Comparison of ENCODE assay signal across 9 cellular contexts in the genomic region with DNA sequence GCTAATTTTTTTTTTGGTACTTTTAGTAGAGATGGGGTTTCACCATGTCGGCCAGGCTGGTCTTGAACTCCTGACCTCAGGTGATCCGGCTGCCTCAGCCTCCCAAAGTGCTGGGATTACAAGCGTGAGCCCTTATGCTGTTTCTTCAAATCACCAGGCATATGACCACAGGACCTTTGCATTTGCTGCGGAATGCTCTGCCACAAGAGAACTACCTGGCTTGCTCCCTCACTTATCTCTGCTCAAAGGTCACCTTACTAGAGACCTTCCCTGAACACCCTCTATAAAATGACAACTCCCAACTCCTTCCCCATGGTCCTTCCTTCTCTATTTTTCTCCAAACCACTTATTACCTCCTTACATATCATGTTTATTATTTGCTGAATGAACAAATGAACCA. TPM values are rescaled to one million over a fixed set of nuclear protein-coding genes. Genes with fewer than 3 reads are reported as not detected.
DNase-seq lines count a peak whose midpoint lies in the region; ATAC-seq and TF ChIP-seq lines count a peak whose summit lies in the region.
"Had no signal": no experiment of that assay in that cellular context is flagged by ENCODE, and none has a peak within 500 bp of the region (broad histone marks: within the 10 kb centered on the region; RNA-seq: fewer than 3 reads in every experiment).

No MANE protein-coding gene starts in this region.

- CTCF ChIA-PET in AG04450 (lab: Charles Lee) (interaction anchor here (1.9 kb wide), 1 partner anchor 48 kb away, joined by 10 read pairs; the partner anchor contains the start of gene ENDOG), IMR-90 (lab: Yijun Ruan, JAX) (interaction anchor here (0.6 kb wide), 1 partner anchor 854 kb away, joined by 4 read pairs; no protein-coding TSS in a partner anchor)

- no peak overlapping the region for H3K18ac ChIP-seq in IMR-90 (ENCODE audit: low read depth, low read length)

- H2AK9ac ChIP-seq in IMR-90 (replicated peaks; ENCODE audit: low read depth, low read length, poor library complexity): no peak overlapping the region

- TF ChIP-seq RAD21 in IMR-90 (IDR thresholded peaks at IDR 0.05; ENCODE audit: low read length): no peak

- no peak overlapping the region for H3K14ac ChIP-seq in IMR-90 (replicated peaks; ENCODE audit: low read depth, low read length)

- H2BK20ac ChIP-seq in IMR-90 (ENCODE audit: low read depth, low read length): no peak overlapping the region

- dilution Hi-C loops in IMR-90 (cut with HindIII; ENCODE audit: low sequenced_read_pairs, unreplicated experiment): no loop called here

- H3K27me3 ChIP-seq in AG04450 (ENCODE audit: control insufficient read depth, insufficient read depth, low read length) (no peaks in the 10 kb centered on the region), IMR-90 (ENCODE audit: control insufficient read depth, insufficient read depth, low read length) (no peaks in the 10 kb centered on the region)

- no peak overlapping the region for H3K9ac ChIP-seq in IMR-90 (ENCODE audit: low read depth, low read length)

- H3K27ac ChIP-seq in AG04450 (ENCODE audit: low read depth, low read length) (no peak overlapping the region), IMR-90 (ENCODE audit: insufficient read depth, low read length) (no peak overlapping the region), caudate nucleus (ENCODE audit: low read depth, low read length) (peak overlapping the region; percentile 71)

- H3K27me3 Mint-ChIP-seq in naive B cell: no peaks in the 10 kb centered on the region

- no peak overlapping the region for H4K8ac ChIP-seq in IMR-90 (ENCODE audit: low read depth in 2 of 2, low read length in 2 of 2)

- ATAC-seq in IMR-90 (ENCODE audit: low read depth) (no peak), naive B cell (ENCODE audit: low read depth in 2 of 2) (no peak), HG03025 (IDR thresholded peaks at IDR 0.05; ENCODE audit: low FRiP score, unreplicated experiment) (no peak)

- H2AK5ac ChIP-seq in IMR-90 (ENCODE audit: low read depth, low read length): no peak overlapping the region

- in situ Hi-C loops in IMR-90 (cut with MboI; ENCODE audit: low sequenced_read_pairs): no loop called here

- H4K5ac ChIP-seq in IMR-90 (ENCODE audit: low read depth, low read length): no peak overlapping the region

- H3K56ac ChIP-seq in IMR-90 (ENCODE audit: extremely low read depth, insufficient read depth, low read length): no peak overlapping the region

- H3K36me3 Mint-ChIP-seq in naive B cell: peaks cover 0 to 8% of the 10 kb centered on the region in 2 donors

- no peak overlapping the region for H4K91ac ChIP-seq in IMR-90 (ENCODE audit: insufficient read depth, low read depth, low read length)

- peaks cover 3% of the 10 kb centered on the region; the same call in 1 of the 2 replicates for H4K20me1 ChIP-seq in IMR-90 (ENCODE audit: insufficient read depth, low read length)

- H2BK120ac ChIP-seq in IMR-90 (ENCODE audit: low read depth, low read length): no peak overlapping the region

- peaks cover 20 to 55% of the 10 kb centered on the region in 2 experiments for H3K79me1 ChIP-seq in IMR-90 (ENCODE audit: low read depth in 1 of 2, low read length in 2 of 2)

- no peaks in the 10 kb centered on the region for H3K9me3 Mint-ChIP-seq in naive B cell

- peak overlapping the region; percentile 96 to 98 (median 96) for H3K27ac Mint-ChIP-seq in naive B cell

- no peak overlapping the region for H2AFZ ChIP-seq in IMR-90 (replicated peaks; ENCODE audit: low read length, poor library complexity)

- peak overlapping the region; percentile 94 to 97 (median 96) for H3K4me3 Mint-ChIP-seq in naive B cell

- peak overlapping the region; percentile 99 for H3K4me3 ChIP-seq in AG04450 (ENCODE audit: low read depth, low read length)
- no peak overlapping the region for H3K4me3 ChIP-seq in IMR-90 (ENCODE audit: insufficient read depth, low read depth, low read length)

- H3K9me3 ChIP-seq in AG04450 (ENCODE audit: control insufficient read depth, insufficient read depth, low read length) (no peaks in the 10 kb centered on the region; the same call in 1 of the 2 replicates), IMR-90 (ENCODE audit: control insufficient read depth, insufficient read depth, low read length) (no peaks in the 10 kb centered on the region)

- H3K36me3 ChIP-seq in IMR-90 (ENCODE audit: control insufficient read depth, insufficient read depth, low read length): peaks cover 4% of the 10 kb centered on the region

- H3K4me1 ChIP-seq in IMR-90 (ENCODE audit: control insufficient read depth, insufficient read depth, low read length): peaks cover 5% of the 10 kb centered on the region

- BruUV-seq in IMR-90 (replicated peaks; lab: Mats Ljungman, UMichigan): TSS peak; percentile 10

- no peak overlapping the region for H2BK5ac ChIP-seq in IMR-90 (ENCODE audit: low read depth, low read length, poor library complexity, severe bottlenecking)

- intact Hi-C loops in IMR-90 (cut with micrococcal nuclease): loop anchor here (2.0 kb wide), 1 partner anchor 17 kb away; the partner anchor contains the start of gene TBC1D13

- H2BK15ac ChIP-seq in IMR-90 (ENCODE audit: low read depth, low read length): no peak overlapping the region

- H3K9me1 ChIP-seq in IMR-90 (ENCODE audit: insufficient read depth, low read length): peaks cover 7% of the 10 kb centered on the region; the same call in 1 of the 2 replicates

- WGBS in IMR-90 (ENCODE audit: extremely low coverage in 2 of 2, insufficient read length in 1 of 2), 2 experiments: 88% methylated on average over 3 of the region's 4 CpGs; no CpG with 5 or more reads in 1 of the 2 experiments

- no peak for TF ChIP-seq CTCF in AG04450 (IDR thresholded peaks at IDR 0.05; ENCODE audit: low read depth, low read length)
- no peak for TF ChIP-seq CTCF in IMR-90 (conservative IDR thresholded peaks at IDR 0.05; ENCODE audit: low read depth, low read length)

- DNase-seq in AG04450 (ENCODE audit: low read depth, low spot score) (no peak), IMR-90 (no peak), caudate nucleus (lab: John Stamatoyannopoulos, UW) (no peak), naive B cell (no peak), NCI-H345 (lab: John Stamatoyannopoulos, UW) (no peak), erythroblast (lab: John Stamatoyannopoulos, UW) (no peak)
- no peak for DNase-seq in activated CD4-positive, CD25-positive, alpha-beta regulatory T cell treated with anti-CD3 and anti-CD28 coated beads, Interleukin-2, amount 50 U/mL, for 72 hours
- DNase-seq: activated CD4-positive, CD25-positive, alpha-beta regulatory T cell had no signal

- no peak overlapping the region for H3K23ac ChIP-seq in IMR-90 (ENCODE audit: low read depth, low read length)

- TF ChIP-seq POLR2A in IMR-90 (IDR thresholded peaks at IDR 0.05; ENCODE audit: low read depth, low read length): no peak
- no peak for TF ChIP-seq POLR2A in erythroblast (IDR thresholded peaks at IDR 0.05; ENCODE audit: low read length)

- peaks cover 28 to 51% (median 41%) of the 10 kb centered on the region in 3 donors for H3K4me1 Mint-ChIP-seq in naive B cell

- peak overlapping the region; percentile 100 for H3K4me2 ChIP-seq in IMR-90 (ENCODE audit: low read depth, low read length)

- H3K4ac ChIP-seq in IMR-90 (ENCODE audit: low read depth, low read length): no peak overlapping the region

- POLR2A ChIA-PET in AG04450 (lab: Yijun Ruan, JAX): interaction anchor here (1.1 kb wide), 1 partner anchor 19 kb away, joined by 3 read pairs; no protein-coding TSS in a partner anchor
- POLR2A ChIA-PET in IMR-90 (lab: Charles Lee; ENCODE audit: unreplicated experiment): no interaction called here

TF ChIP-seq in IMR-90, 13 proteins besides CTCF, POLR2A, EP300 and RAD21 (continues in another document):
- TF ChIP-seq MAZ (IDR thresholded peaks at IDR 0.05; ENCODE audit: borderline replicate concordance, low read depth, low read length) (no peak), MAFK (IDR thresholded peaks at IDR 0.05; ENCODE audit: low read depth, low read length) (no peak), FOS (IDR thresholded peaks at IDR 0.05; ENCODE audit: low read depth, low read length) (no peak)

RNA-seq across cellular contexts. Expression of gene ZER1, which starts 1.4 kb away (rescaled TPM):
- polyA plus RNA-seq in AG04450 (2011; rRNA removed) (28.0 and 38.4 TPM in 2 replicates), IMR-90 (2012; rRNA removed) (34.9 and 45.1 TPM in 2 replicates), naive B cell (ENCODE audit: low read depth in 6 of 6) (10 to 100 TPM; 30.9 to 43.1 (median 33.0) TPM)
- 37.1 and 87.6 TPM in 2 replicates for polyA minus RNA-seq in AG04450 (2011; rRNA and poly(A)+ RNA removed)
- total RNA-seq in IMR-90 (2012; rRNA removed): 7.5 and 7.7 TPM in 2 replicates
- polyA plus RNA-seq in IMR-90 (2012; cell fraction: cytosol; rRNA removed): 27.8 and 35.2 TPM in 2 replicates
- 22.0 and 42.1 TPM in 2 replicates for polyA plus RNA-seq in IMR-90 (2012; cell fraction: nucleus; rRNA removed; ENCODE audit: low replicate concordance)

RNA-seq across cellular contexts. Expression of gene TBC1D13, which starts 16.8 kb away (rescaled TPM):
- polyA plus RNA-seq in AG04450 (2011; rRNA removed) (25.7 and 27.4 TPM in 2 replicates), IMR-90 (2012; rRNA removed) (25.0 and 26.4 TPM in 2 replicates), naive B cell (ENCODE audit: low read depth in 6 of 6) (10 to 100 TPM; 23.8 to 39.7 (median 25.6) TPM)
- polyA minus RNA-seq in AG04450 (2011; rRNA and poly(A)+ RNA removed): 21.7 and 25.2 TPM in 2 replicates
- 7.2 and 9.1 TPM in 2 replicates for total RNA-seq in IMR-90 (2012; rRNA removed)
- 23.3 and 26.4 TPM in 2 replicates for polyA plus RNA-seq in IMR-90 (2012; cell fraction: cytosol; rRNA removed)
- polyA plus RNA-seq in IMR-90 (2012; cell fraction: nucleus; rRNA removed; ENCODE audit: low replicate concordance): 40.1 and 43.3 TPM in 2 replicates

RNA-seq across cellular contexts. Expression of gene ZDHHC12, which starts 46.4 kb away (rescaled TPM):
- polyA plus RNA-seq in AG04450 (2011; rRNA removed): 23.2 and 33.7 TPM in 2 replicates
- polyA minus RNA-seq in AG04450 (2011; rRNA and poly(A)+ RNA removed): 6.2 and 8.4 TPM in 2 replicates
- total RNA-seq in IMR-90 (2012; rRNA removed): 13.9 and 16.7 TPM in 2 replicates
- 60.7 and 75.1 TPM in 2 replicates for polyA plus RNA-seq in IMR-90 (2012; rRNA removed)
- 76.2 and 119 TPM in 2 replicates for polyA plus RNA-seq in IMR-90 (2012; cell fraction: cytosol; rRNA removed)
- 11.3 and 58.5 TPM in 2 replicates for polyA plus RNA-seq in IMR-90 (2012; cell fraction: nucleus; rRNA removed; ENCODE audit: low replicate concordance)
- 10 to 100 TPM; 17.9 to 47.6 (median 43.2) TPM for polyA plus RNA-seq in naive B cell (ENCODE audit: low read depth in 6 of 6)

RNA-seq across cellular contexts. Expression of gene ENDOG, which starts 48.0 kb away (rescaled TPM):
- polyA plus RNA-seq in AG04450 (2011; rRNA removed) (6.3 and 7.8 TPM in 2 replicates), IMR-90 (2012; rRNA removed) (16.2 and 27.2 TPM in 2 replicates), naive B cell (ENCODE audit: low read depth in 6 of 6) (10 to 100 TPM in 4 of 6 donors, 1 to 10 TPM in 2; 5.0 to 17.8 (median 14.7) TPM)
- polyA minus RNA-seq in AG04450 (2011; rRNA and poly(A)+ RNA removed): 4.9 and 6.5 TPM in 2 replicates
- total RNA-seq in IMR-90 (2012; rRNA removed): 9.9 and 11.7 TPM in 2 replicates
- polyA plus RNA-seq in IMR-90 (2012; cell fraction: cytosol; rRNA removed): 19.0 and 32.4 TPM in 2 replicates
- polyA plus RNA-seq in IMR-90 (2012; cell fraction: nucleus; rRNA removed; ENCODE audit: low replicate concordance): 10.9 and 26.5 TPM in 2 replicates

RNA-seq across cellular contexts. Expression of gene SPOUT1, which starts 59.3 kb away (rescaled TPM):
- polyA plus RNA-seq in AG04450 (2011; rRNA removed) (19.1 and 24.7 TPM in 2 replicates), IMR-90 (2012; rRNA removed) (27.8 and 30.2 TPM in 2 replicates), naive B cell (ENCODE audit: low read depth in 6 of 6) (10 to 100 TPM; 38.6 to 60.4 (median 52.5) TPM)
- 53.7 and 94.3 TPM in 2 replicates for polyA minus RNA-seq in AG04450 (2011; rRNA and poly(A)+ RNA removed)
- 15.8 and 17.9 TPM in 2 replicates for total RNA-seq in IMR-90 (2012; rRNA removed)
- polyA plus RNA-seq in IMR-90 (2012; cell fraction: cytosol; rRNA removed): 13.9 and 20.2 TPM in 2 replicates
- polyA plus RNA-seq in IMR-90 (2012; cell fraction: nucleus; rRNA removed; ENCODE audit: low replicate concordance): 40.1 and 103 TPM in 2 replicates
